ENCODE assay signal across 17 cellular contexts in genomic region chr4:41594439-41594838, GRCh38. TPM values are rescaled to one million over a fixed set of nuclear protein-coding genes. Genes with fewer than 3 reads are reported as not detected.
A peak's percentile ranks its signal among the peaks of the same experiment; 100 is the strongest.
DNase-seq lines count a peak whose midpoint lies in the region; ATAC-seq and TF ChIP-seq lines count a peak whose summit lies in the region.
"Had no signal": no experiment of that assay in that cellular context is flagged by ENCODE, and none has a peak within 500 bp of the region (broad histone marks: within the 10 kb centered on the region; RNA-seq: fewer than 3 reads in every experiment).

No MANE protein-coding gene starts in this region.

- TF ChIP-seq CTCF in RWPE1 (conservative IDR thresholded peaks at IDR 0.05; ENCODE audit: low read depth) (no peak), foreskin keratinocyte (conservative IDR thresholded peaks at IDR 0.05) (no peak)

- no peak overlapping the region for H3K4me3 ChIP-seq in MG63
- H3K4me3 ChIP-seq: adrenal gland, BLaER1, colonic mucosa, GM12878, Peyer's patch had no signal

- H3K27me3 ChIP-seq in MG63, result no peaks in the 10 kb centered on the region
- peaks cover 31% of the 10 kb centered on the region for H3K27me3 ChIP-seq in foreskin keratinocyte
- H3K27me3 ChIP-seq: adrenal gland, BLaER1, colonic mucosa, Peyer's patch had no signal

- ATAC-seq in foreskin keratinocyte, result no peak
- ATAC-seq: activated CD8-positive, alpha-beta T cell treated with anti-CD3 and anti-CD28 coated beads for 36 hours; GM12878 had no signal

- no peaks in the 10 kb centered on the region for H3K4me1 ChIP-seq in foreskin keratinocyte
- H3K4me1 ChIP-seq: colonic mucosa, Peyer's patch had no signal

- DNase-seq in MG63 (peak; percentile 20), caudate nucleus (lab: John Stamatoyannopoulos, UW) (peak in 31 of 61 donors; percentile 7 to 62 (median 22)), medulla oblongata (ENCODE audit: extremely low spot score) (peak; percentile 78), substantia nigra (lab: John Stamatoyannopoulos, UW) (peak in 32 of 49 donors; percentile 8 to 71 (median 36)), RWPE1 (ENCODE audit: low spot score) (no peak), foreskin keratinocyte (no peak), HT-29 (ENCODE audit: low spot score) (no peak)
- DNase-seq: activated CD8-positive, alpha-beta T cell treated with anti-CD3 and anti-CD28 coated beads for 36 hours; colonic mucosa; glutamatergic neuron; NCI-H187; Peyer's patch; stimulated activated CD4-positive, alpha-beta T cell treated with anti-CD3 and anti-CD28 coated beads, Interleukin-1b, Interleukin-23, amount 100 ng/mL, for 48 hours; SW 1271 had no signal

- CTCF ChIA-PET in RWPE1 (lab: Yijun Ruan, JAX), result interaction anchor here (0.9 kb wide), 1 partner anchor 294 kb away, joined by 4 read pairs; no protein-coding TSS in a partner anchor

- POLR2A ChIA-PET in RWPE1 (lab: Yijun Ruan, JAX; ENCODE audit: low non-redundant PET), result no interaction called here

- H3K9me3 ChIP-seq in MG63, result no peaks in the 10 kb centered on the region
- H3K9me3 ChIP-seq: adrenal gland, BLaER1, colonic mucosa, Peyer's patch had no signal

- no peaks in the 10 kb centered on the region for H3K36me3 ChIP-seq in MG63
- H3K36me3 ChIP-seq: adrenal gland, BLaER1, colonic mucosa, Peyer's patch had no signal

- no peak overlapping the region for H3K27ac ChIP-seq in caudate nucleus (ENCODE audit: low read depth, low read length)
- no peak overlapping the region for H3K27ac ChIP-seq in substantia nigra (ENCODE audit: low read depth, low read length, poor library complexity, severe bottlenecking)
- no peak overlapping the region for H3K27ac ChIP-seq in RWPE1
- H3K27ac ChIP-seq in foreskin keratinocyte, result no peak overlapping the region
- H3K27ac ChIP-seq: adrenal gland, BLaER1, colonic mucosa, Peyer's patch had no signal

RNA-seq across cellular contexts. Expression of gene LIMCH1, which starts 56.5 kb away (rescaled TPM):
- total RNA-seq in MG63 (2014; rRNA removed; shearing (Covaris generic); ENCODE audit: low replicate concordance), result 34.6 and 49.4 TPM in 2 replicates
- total RNA-seq in foreskin keratinocyte, result 0.25 and 0.65 TPM in 2 replicates
- polyA plus RNA-seq in foreskin keratinocyte, result 0.02 and 0.13 TPM in 2 replicates
- total RNA-seq in HT-29 (2014; rRNA removed; shearing (Covaris generic)), result 14.8 and 17.8 TPM in 2 replicates
- total RNA-seq: activated CD8-positive, alpha-beta T cell treated with anti-CD3 and anti-CD28 coated beads for 36 hours had no signal

Comparison
In these comparisons a context has a peak if more than half of its experiments do, and no peak if none do; other contexts are left out.
1. DNase-seq: peak in MG63 (single experiment), caudate nucleus (31 of 61), medulla oblongata (single experiment) and substantia nigra (32 of 49); none in RWPE1 (single experiment), foreskin keratinocyte (0 of 2) and HT-29 (single experiment).